Comparison of ENCODE assay signal across 2 cellular contexts in the genomic region with DNA sequence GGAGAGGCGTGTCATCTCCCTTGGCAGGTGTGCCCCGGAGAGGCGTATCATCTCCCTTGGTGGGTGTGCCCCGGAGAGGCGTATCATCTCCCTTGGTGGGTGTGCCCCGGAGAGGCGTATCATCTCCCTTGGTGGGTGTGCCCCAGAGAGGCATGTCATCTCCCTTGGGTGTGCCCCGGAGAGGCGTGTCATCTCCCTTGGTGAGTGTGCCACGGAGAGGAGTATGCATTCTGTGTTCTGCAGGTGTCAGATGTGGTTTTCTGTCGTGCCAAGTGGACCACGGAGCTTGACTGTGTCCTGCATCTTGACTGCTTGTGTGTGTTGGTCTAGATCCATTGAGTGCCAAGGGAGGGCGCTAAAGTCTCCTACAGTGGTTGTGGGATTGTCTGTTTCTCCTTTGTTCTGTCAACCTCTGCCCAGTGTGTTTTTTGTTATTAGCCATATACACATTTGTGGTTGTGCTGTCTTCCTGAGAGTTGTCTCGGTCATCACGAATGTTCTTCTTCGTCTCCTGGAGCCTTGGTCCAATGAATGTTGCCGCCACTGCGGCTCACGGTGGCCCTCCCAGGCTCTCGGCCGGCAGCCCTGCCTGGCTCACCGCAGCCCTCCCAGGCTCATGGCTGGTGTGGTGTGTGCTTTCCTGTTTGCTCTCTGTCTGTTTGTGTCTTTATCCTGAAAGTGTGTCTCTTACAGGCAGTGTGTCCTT.
TF ChIP-seq lines count a peak whose summit lies in the region.

No MANE protein-coding gene starts in this region.

TF ChIP-seq in IMR-90, 13 proteins besides CTCF, POLR2A, EP300 and RAD21:
- TF ChIP-seq CEBPB (IDR thresholded peaks at IDR 0.05; ENCODE audit: low read depth, low read length): no peak
- no peak for TF ChIP-seq NFE2L2 (IDR thresholded peaks at IDR 0.05; ENCODE audit: low read depth, low read length)
- no peak for TF ChIP-seq RCOR1 (IDR thresholded peaks at IDR 0.05; ENCODE audit: insufficient replicate concordance, low read length)

TF ChIP-seq in H1, 55 proteins besides CTCF, POLR2A, EP300 and RAD21:
- TF ChIP-seq, protein P1, sequence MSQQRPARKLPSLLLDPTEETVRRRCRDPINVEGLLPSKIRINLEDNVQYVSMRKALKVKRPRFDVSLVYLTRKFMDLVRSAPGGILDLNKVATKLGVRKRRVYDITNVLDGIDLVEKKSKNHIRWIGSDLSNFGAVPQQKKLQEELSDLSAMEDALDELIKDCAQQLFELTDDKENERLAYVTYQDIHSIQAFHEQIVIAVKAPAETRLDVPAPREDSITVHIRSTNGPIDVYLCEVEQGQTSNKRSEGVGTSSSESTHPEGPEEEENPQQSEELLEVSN (IDR thresholded peaks at IDR 0.05): no peak
- TF ChIP-seq CBX5 (IDR thresholded peaks at IDR 0.05; ENCODE audit: low read depth, low read length): no peak
- no peak for TF ChIP-seq TAF7 (optimal IDR thresholded peaks at IDR 0.05; ENCODE audit: borderline replicate concordance, low read depth, low read length)
- TF ChIP-seq ZNF274 (IDR thresholded peaks at IDR 0.05; ENCODE audit: borderline replicate concordance, extremely low read depth, low read length): no peak
- TF ChIP-seq CTBP2 (IDR thresholded peaks at IDR 0.05; ENCODE audit: borderline replicate concordance, insufficient read depth, insufficient read length, low read length): no peak
- no peak for TF ChIP-seq GABPA (IDR thresholded peaks at IDR 0.05; ENCODE audit: borderline replicate concordance, insufficient read depth, low read length)
- TF ChIP-seq TCF12 (IDR thresholded peaks at IDR 0.05; ENCODE audit: low read depth, low read length): no peak
- TF ChIP-seq BCL11A (IDR thresholded peaks at IDR 0.05; ENCODE audit: low read depth in 2 of 2, low read length in 2 of 2): no peak
- TF ChIP-seq TEAD4 (IDR thresholded peaks at IDR 0.05; ENCODE audit: low read depth, low read length): no peak
- TF ChIP-seq, protein P2, sequence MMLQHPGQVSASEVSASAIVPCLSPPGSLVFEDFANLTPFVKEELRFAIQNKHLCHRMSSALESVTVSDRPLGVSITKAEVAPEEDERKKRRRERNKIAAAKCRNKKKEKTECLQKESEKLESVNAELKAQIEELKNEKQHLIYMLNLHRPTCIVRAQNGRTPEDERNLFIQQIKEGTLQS (IDR thresholded peaks at IDR 0.05; ENCODE audit: insufficient read depth, low read depth, low read length): no peak
- no peak for TF ChIP-seq HDAC2 (IDR thresholded peaks at IDR 0.05; ENCODE audit: borderline replicate concordance in 1 of 2, low read depth in 2 of 2, low read length in 2 of 2)
- TF ChIP-seq RBBP5 (IDR thresholded peaks at IDR 0.05; ENCODE audit: borderline replicate concordance, low read depth, low read length): no peak
- no peak for TF ChIP-seq JUND (IDR thresholded peaks at IDR 0.05; ENCODE audit: low read length)
- no peak for TF ChIP-seq KDM4A (IDR thresholded peaks at IDR 0.05; ENCODE audit: low read depth, low read length, severe bottlenecking)
